In genomic region chr11:9265211-9266131, GRCh38 we compare ENCODE assay signal across 8 cellular contexts. TPM values are rescaled to one million over a fixed set of nuclear protein-coding genes. Genes with fewer than 3 reads are reported as not detected.
A peak's percentile ranks its signal among the peaks of the same experiment; 100 is the strongest.
DNase-seq lines count a peak whose midpoint lies in the region; ATAC-seq and TF ChIP-seq lines count a peak whose summit lies in the region.

DENND5A (minus strand) TSS chr11:9265350; CDS start chr11:9265069, 281 bp downstream.

- H3K27me3 Mint-ChIP-seq in CD14-positive monocyte (ENCODE audit: low read depth in 3 of 3): peaks cover 0 to 15% (median 7%) of the 10 kb centered on the region in 3 donors
- no peaks in the 10 kb centered on the region for H3K27me3 Mint-ChIP-seq in activated naive CD8-positive, alpha-beta T cell

- H2AFZ ChIP-seq in SK-N-SH (ENCODE audit: low read depth): peak within 1 kb of the TSS; percentile 73

- peak; percentile 19; the same call in 1 of the 2 replicates for TF ChIP-seq RAD21 in SK-N-SH (IDR thresholded peaks at IDR 0.05; ENCODE audit: low read length)

- 42% methylated on average over 14 of the region's 63 CpGs for WGBS in SK-N-SH (ENCODE audit: low lambda C conversion rate)
- WGBS in tibial nerve, 2 donors: 8 to 35% methylated on average over 13 to 62 of the region's 63 CpGs

- CTCF ChIA-PET in SK-N-SH (lab: Yijun Ruan, JAX): interaction anchor here (0.7 to 1.1 kb wide), 3 partner anchors 119 to 351 kb away, joined by 3 read pairs; no protein-coding TSS in a partner anchor

- H3K9me3 ChIP-seq in MG63 (no peaks in the 10 kb centered on the region), SK-N-SH (no peaks in the 10 kb centered on the region), tibial nerve (no peaks in the 10 kb centered on the region)

- peaks cover 30% of the 10 kb centered on the region for H3K4me1 Mint-ChIP-seq in CD14-positive monocyte
- peaks cover 36% of the 10 kb centered on the region for H3K4me1 Mint-ChIP-seq in activated naive CD8-positive, alpha-beta T cell (ENCODE audit: low read depth)

- H3K9me2 ChIP-seq in SK-N-SH: no peaks in the 10 kb centered on the region

- H3F3A ChIP-seq in SK-N-SH (replicated peaks; ENCODE audit: insufficient read depth): peaks cover 18% of the 10 kb centered on the region

- H3K27me3 ChIP-seq in MG63 (no peaks in the 10 kb centered on the region), SK-N-SH (ENCODE audit: insufficient read depth) (no peaks in the 10 kb centered on the region), tibial nerve (no peaks in the 10 kb centered on the region)

- H3K4me3 ChIP-seq in MG63: peak within 1 kb of the TSS; percentile 98
- H3K4me3 ChIP-seq in SK-N-SH (ENCODE audit: low read depth in 2 of 2, low read length in 1 of 2): peak within 1 kb of the TSS; percentile 73 to 79
- peak within 1 kb of the TSS; percentile 88 to 96 (median 91) for H3K4me3 ChIP-seq in tibial nerve

- H3K4me3 Mint-ChIP-seq in CD14-positive monocyte: peak within 1 kb of the TSS; percentile 93 to 99
- peak within 1 kb of the TSS; percentile 96 for H3K4me3 Mint-ChIP-seq in activated naive CD8-positive, alpha-beta T cell

- no peaks in the 10 kb centered on the region for H3K9me3 Mint-ChIP-seq in CD14-positive monocyte
- H3K9me3 Mint-ChIP-seq in activated naive CD8-positive, alpha-beta T cell (ENCODE audit: low read depth): no peaks in the 10 kb centered on the region

- POLR2A ChIA-PET in SK-N-SH (lab: Yijun Ruan, JAX): interaction anchor here (0.7 to 2.1 kb wide), 8 partner anchors 8 to 195 kb away, joined by 3 to 11 read pairs (median 3); partner anchors contain the start of gene ZNF143

- H3K27ac ChIP-seq in SK-N-SH (ENCODE audit: low read depth in 2 of 2, low read length in 1 of 2) (peak within 1 kb of the TSS; percentile 77 to 83), tibial nerve (peak within 1 kb of the TSS; percentile 94 to 98 (median 96))

- H3K4me2 ChIP-seq in SK-N-SH: peak within 1 kb of the TSS; percentile 84

- peak; percentile 82 to 89 for TF ChIP-seq POLR2A in tibial nerve (IDR thresholded peaks at IDR 0.05)

- peaks cover 6 to 7% of the 10 kb centered on the region in 2 donors for H3K36me3 Mint-ChIP-seq in CD14-positive monocyte
- peaks cover 2% of the 10 kb centered on the region for H3K36me3 Mint-ChIP-seq in activated naive CD8-positive, alpha-beta T cell

- intact Hi-C loops in CD14-positive monocyte (cut with micrococcal nuclease): loop anchor here in 1 of 2 donors (2.0 kb wide), 1 partner anchor 99 kb away; no protein-coding TSS in a partner anchor

- H3K9ac ChIP-seq in SK-N-SH: peak within 1 kb of the TSS; percentile 97

- peak; percentile 41 for ATAC-seq in GM21390 (IDR thresholded peaks at IDR 0.05; ENCODE audit: unreplicated experiment)

- peak within 1 kb of the TSS; percentile 100 for H3K27ac Mint-ChIP-seq in CD14-positive monocyte
- peak within 1 kb of the TSS; percentile 99 for H3K27ac Mint-ChIP-seq in activated naive CD8-positive, alpha-beta T cell

- H3K79me2 ChIP-seq in SK-N-SH (ENCODE audit: insufficient read depth): peaks cover 44% of the 10 kb centered on the region

- no peak for TF ChIP-seq EP300 in SK-N-SH (IDR thresholded peaks at IDR 0.05; ENCODE audit: borderline replicate concordance in 1 of 2, low read depth in 1 of 2, low read length in 1 of 2)
- TF ChIP-seq EP300 in tibial nerve (IDR thresholded peaks at IDR 0.05): peak in 1 of 2 donors; percentile 81

- H4K20me1 ChIP-seq in SK-N-SH (ENCODE audit: insufficient read depth): peaks cover 27% of the 10 kb centered on the region

- TF ChIP-seq CTCF in CD14-positive monocyte (IDR thresholded peaks at IDR 0.05) (no peak), SK-N-SH (IDR thresholded peaks at IDR 0.05) (no peak), tibial nerve (IDR thresholded peaks at IDR 0.05) (no peak)

- H3K4me1 ChIP-seq in SK-N-SH (ENCODE audit: control insufficient read depth in 1 of 2, insufficient read depth in 2 of 2, low read depth in 1 of 2, low read length in 1 of 2) (peaks cover 5 to 18% of the 10 kb centered on the region in 2 experiments; a peak in 3 of 4 replicates), tibial nerve (peaks cover 0 to 38% (median 8%) of the 10 kb centered on the region in 4 donors)

- peak; percentile 84 for DNase-seq in CD14-positive monocyte (ENCODE audit: low spot score)
- DNase-seq in MG63: peak; percentile 81
- peak; percentile 100 for DNase-seq in SK-N-SH
- DNase-seq in glomerular visceral epithelial cell (ENCODE audit: extremely low spot score): peak; percentile 94
- peak; percentile 81 for DNase-seq in occipital lobe (lab: John Stamatoyannopoulos, UW)
- DNase-seq in tibial nerve (ENCODE audit: low spot score in 2 of 2): peak; percentile 53 to 61

- H3K36me3 ChIP-seq in MG63: peaks cover 2% of the 10 kb centered on the region; the same call in 1 of the 2 replicates
- H3K36me3 ChIP-seq in SK-N-SH (replicated peaks in 1 of 2; ENCODE audit: control insufficient read depth in 1 of 2, insufficient read depth in 2 of 2, low read length in 1 of 2): no peaks in the 10 kb centered on the region
- H3K36me3 ChIP-seq in tibial nerve: no peaks in the 10 kb centered on the region

TF ChIP-seq in SK-N-SH, 30 proteins besides CTCF, POLR2A, EP300 and RAD21:
- TF ChIP-seq NRF1 (IDR thresholded peaks at IDR 0.05; ENCODE audit: low read depth, low read length) (peak; percentile 86), GABPA (IDR thresholded peaks at IDR 0.05; ENCODE audit: low read depth) (no peak), EZH2phosphoT487 (IDR thresholded peaks at IDR 0.05; ENCODE audit: borderline replicate concordance, low read depth) (no peak), MAX (IDR thresholded peaks at IDR 0.05; ENCODE audit: low read depth) (peak; percentile 63), FOXM1 (IDR thresholded peaks at IDR 0.05; ENCODE audit: low read depth) (no peak), SIN3A (IDR thresholded peaks at IDR 0.05; ENCODE audit: borderline replicate concordance, low read depth, low read length) (0 out of 2 replicates have a peak, but pooled peaks have one; percentile 27), MXI1 (IDR thresholded peaks at IDR 0.05; ENCODE audit: low read depth, low read length) (peak; percentile 85), TAF1 (IDR thresholded peaks at IDR 0.05; ENCODE audit: borderline replicate concordance, low read depth, low read length) (peak; percentile 74; the same call in 1 of the 2 replicates), TEAD4 (IDR thresholded peaks at IDR 0.05; ENCODE audit: borderline replicate concordance, insufficient read depth) (no peak), POLR2AphosphoS5 (IDR thresholded peaks at IDR 0.05; ENCODE audit: low read depth, low read length) (peak; percentile 74)

RNA-seq across cellular contexts. Expression of gene DENND5A, which starts in this region (rescaled TPM):
- 10 to 100 TPM; 24.4 to 37.5 TPM for polyA plus RNA-seq in CD14-positive monocyte
- 58.5 and 58.7 TPM in 2 replicates for total RNA-seq in MG63 (2014; rRNA removed; shearing (Covaris generic); ENCODE audit: low replicate concordance)
- 110 and 124 TPM in 2 replicates for polyA plus RNA-seq in SK-N-SH (2012; rRNA removed)
- polyA plus RNA-seq in SK-N-SH (2012; cell fraction: cytosol; rRNA removed): 64.2 and 87.4 TPM in 2 replicates
- 126 and 164 TPM in 2 replicates for polyA plus RNA-seq in SK-N-SH (2012; cell fraction: nucleus; rRNA removed)
- 137 TPM for total RNA-seq in occipital lobe
- total RNA-seq in tibial nerve: 100 to 1,000 TPM; 110 to 134 (median 118) TPM

Comparison
In these comparisons a context has a peak if more than half of its experiments do, and no peak if none do; other contexts are left out.
1. Peak in every context shown above with its lines: DNase-seq, ATAC-seq, H3K4me3 ChIP-seq and H3K27ac ChIP-seq.